Comparison of ENCODE assay signal across 35 cellular contexts in genomic region chr5:161233553-161233952, GRCh38.
"Had no signal": no experiment of that assay in that cellular context is flagged by ENCODE, and none has a peak within 500 bp of the region (broad histone marks: within the 10 kb centered on the region; RNA-seq: fewer than 3 reads in every experiment).

No MANE protein-coding gene starts in this region.

- H3K4me3 ChIP-seq: MG63 had no signal

- DNase-seq: Karpas-422, Kasumi-1, MG63, MM.1S, MV-4-11, NCI-H1048, NCI-H1092, NCI-H1092 treated with DMSO at 0.1 percent for 48 hours, NCI-H1105, NCI-H1105 treated with DMSO at 0.1 percent for 48 hours, NCI-H1417, NCI-H1417 treated with DMSO at 0.1 percent for 48 hours, NCI-H1436, NCI-H1436 treated with DMSO at 0.1 percent for 48 hours, NCI-H146, NCI-H1694, NCI-H1694 treated with DMSO at 0.1 percent for 48 hours, NCI-H187, NCI-H187 treated with DMSO at 0.1 percent for 48 hours, NCI-H1930, NCI-H2029, NCI-H2029 treated with DMSO at 0.1 percent for 48 hours, NCI-H2081, NCI-H2081 treated with DMSO at 0.1 percent for 48 hours, NCI-H2107, NCI-H2171, NCI-H2171 treated with DMSO at 0.1 percent for 48 hours, NCI-H2227 treated with DMSO at 0.1 percent for 48 hours, NCI-H226, NCI-H345, NCI-H446, NCI-H446 treated with DMSO at 0.1 percent for 48 hours, NCI-H510A, NCI-H510A treated with DMSO at 0.1 percent for 48 hours, NCI-H524 had no signal

- H3K36me3 ChIP-seq: MG63 had no signal

- H3K9me3 ChIP-seq: MG63 had no signal

- H3K27me3 ChIP-seq: MG63 had no signal
